In the genomic region with DNA sequence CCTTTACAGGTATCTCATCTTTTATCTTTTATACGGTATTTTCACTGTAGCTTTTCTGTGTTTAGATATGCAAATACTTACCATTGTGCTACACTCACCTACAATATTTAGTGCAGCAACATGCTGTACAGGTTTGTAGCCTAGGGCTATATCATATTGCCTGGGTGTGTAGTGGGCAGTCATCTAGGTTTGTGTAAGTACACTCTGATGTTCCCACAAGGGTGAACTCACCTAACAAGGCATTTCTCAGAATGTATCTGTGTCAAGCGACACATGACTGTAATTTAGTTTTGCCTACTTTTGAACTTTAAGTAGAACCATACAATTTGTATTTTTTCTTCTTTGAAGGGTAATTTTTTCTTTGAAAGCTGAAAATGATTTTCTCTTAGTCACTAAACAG, we compare ENCODE assay signal across 21 cellular contexts. TPM values are rescaled to one million over a fixed set of nuclear protein-coding genes. Genes with fewer than 3 reads are reported as not detected.
A peak's percentile ranks its signal among the peaks of the same experiment; 100 is the strongest.
DNase-seq lines count a peak whose midpoint lies in the region; ATAC-seq, FAIRE-seq and TF ChIP-seq lines count a peak whose summit lies in the region.
"Had no signal": no experiment of that assay in that cellular context is flagged by ENCODE, and none has a peak within 500 bp of the region (broad histone marks: within the 10 kb centered on the region; RNA-seq: fewer than 3 reads in every experiment).

No MANE protein-coding gene starts in this region.

- H3K4me1 Mint-ChIP-seq in activated T-cell treated with anti-CD3 and anti-CD28 coated beads, Interleukin-2, amount 50 U/mL, for 4 hours (ENCODE audit: low read depth): peaks cover 39% of the 10 kb centered on the region

- peak; percentile 41 to 43 for ATAC-seq in activated T-cell treated with anti-CD3 and anti-CD28 coated beads, Interleukin-2, amount 50 U/mL, for 4 hours

- H3K27me3 Mint-ChIP-seq in activated T-cell treated with anti-CD3 and anti-CD28 coated beads, Interleukin-2, amount 50 U/mL, for 4 hours (ENCODE audit: low read depth): no peaks in the 10 kb centered on the region
- H3K27me3 Mint-ChIP-seq: CD4-positive, CD25-positive, alpha-beta regulatory T cell; CD8-positive, alpha-beta memory T cell had no signal

- H3K9me3 Mint-ChIP-seq in activated T-cell treated with anti-CD3 and anti-CD28 coated beads, Interleukin-2, amount 50 U/mL, for 4 hours: no peaks in the 10 kb centered on the region
- H3K9me3 Mint-ChIP-seq: CD8-positive, alpha-beta memory T cell; GM23338 had no signal

- no peak overlapping the region for H3K27ac ChIP-seq in sigmoid colon

- no peak overlapping the region for H3K4me3 ChIP-seq in sigmoid colon
- H3K4me3 ChIP-seq: GM23338 had no signal

- no peak overlapping the region for H3K4me3 Mint-ChIP-seq in activated T-cell treated with anti-CD3 and anti-CD28 coated beads, Interleukin-2, amount 50 U/mL, for 4 hours
- H3K4me3 Mint-ChIP-seq: CD4-positive, CD25-positive, alpha-beta regulatory T cell; CD8-positive, alpha-beta memory T cell; GM23338 had no signal

- H3K4me1 ChIP-seq in sigmoid colon: no peaks in the 10 kb centered on the region
- H3K4me1 ChIP-seq: BE2C had no signal

- no peak for TF ChIP-seq POLR2A in sigmoid colon (IDR thresholded peaks at IDR 0.05)

- WGBS in sigmoid colon, 2 donors: 90 to 93% methylated on average over 2 of the region's 2 CpGs

- TF ChIP-seq EP300 in sigmoid colon (IDR thresholded peaks at IDR 0.05): no peak

- peaks cover 9% of the 10 kb centered on the region for H3K36me3 Mint-ChIP-seq in activated T-cell treated with anti-CD3 and anti-CD28 coated beads, Interleukin-2, amount 50 U/mL, for 4 hours (ENCODE audit: insufficient read depth)

- TF ChIP-seq CTCF in sigmoid colon (IDR thresholded peaks at IDR 0.05): no peak

- DNase-seq in activated T-cell treated with anti-CD3 and anti-CD28 coated beads, Interleukin-2, amount 50 U/mL, for 4 hours: no peak
- DNase-seq in activated T-cell treated with anti-CD3 and anti-CD28 coated beads for 4 hours: no peak
- DNase-seq in GM18507 (ENCODE audit: extremely low spot score, insufficient read length, low read depth): no peak
- peak; percentile 36 for DNase-seq in NCI-H526 treated with DMSO at 0.1 percent for 48 hours (lab: John Stamatoyannopoulos, UW)
- DNase-seq in urothelium cell line (ENCODE audit: low spot score): no peak
- DNase-seq in DMS79 treated with DMSO at 0.1 percent for 48 hours (lab: John Stamatoyannopoulos, UW): no peak
- no peak for DNase-seq in sigmoid colon
- DNase-seq: ACHN; BE2C; C1 segment of cervical spinal cord; CD4-positive, CD25-positive, alpha-beta regulatory T cell; CD8-positive, alpha-beta memory T cell; COR-L47; DMS 273 treated with DMSO at 0.1 percent for 48 hours; DMS53; HCEC 1CT had no signal

- FAIRE-seq in GM18507 (lab: Jason Lieb, UNC) (peak; percentile 18), urothelium cell line (lab: Jason Lieb, UNC) (peak; percentile 63)
- FAIRE-seq: A204.1, G401.6, H54 had no signal

- intact Hi-C loops in sigmoid colon (cut with DNase I): no loop called here

- H3K9me3 ChIP-seq in sigmoid colon: no peaks in the 10 kb centered on the region
- H3K9me3 ChIP-seq: BE2C had no signal

- peaks cover 0 to 20% (median 0%) of the 10 kb centered on the region in 4 donors for H3K36me3 ChIP-seq in sigmoid colon
- H3K36me3 ChIP-seq: BE2C had no signal

- H3K27me3 ChIP-seq in sigmoid colon: no peaks in the 10 kb centered on the region
- H3K27me3 ChIP-seq: BE2C had no signal

RNA-seq across cellular contexts. Expression of a gene that starts 54.2 kb away (rescaled TPM):
- not detected for total RNA-seq in activated T-cell treated with anti-CD3 and anti-CD28 coated beads, Interleukin-2, amount 50 U/mL, for 4 hours
- 1 to 10 TPM in 3 of 4 donors, under 1 TPM in 1; 0.99 to 3.0 (median 2.6) TPM for total RNA-seq in sigmoid colon
- under 1 TPM in 1 of 3 donors, not detected in 2; 0.73 TPM for polyA plus RNA-seq in sigmoid colon
- total RNA-seq: CD4-positive, CD25-positive, alpha-beta regulatory T cell; CD8-positive, alpha-beta memory T cell; HT-29 had no signal
- polyA plus RNA-seq: CD4-positive, CD25-positive, alpha-beta regulatory T cell; CD8-positive, alpha-beta memory T cell had no signal
